In the genomic region with DNA sequence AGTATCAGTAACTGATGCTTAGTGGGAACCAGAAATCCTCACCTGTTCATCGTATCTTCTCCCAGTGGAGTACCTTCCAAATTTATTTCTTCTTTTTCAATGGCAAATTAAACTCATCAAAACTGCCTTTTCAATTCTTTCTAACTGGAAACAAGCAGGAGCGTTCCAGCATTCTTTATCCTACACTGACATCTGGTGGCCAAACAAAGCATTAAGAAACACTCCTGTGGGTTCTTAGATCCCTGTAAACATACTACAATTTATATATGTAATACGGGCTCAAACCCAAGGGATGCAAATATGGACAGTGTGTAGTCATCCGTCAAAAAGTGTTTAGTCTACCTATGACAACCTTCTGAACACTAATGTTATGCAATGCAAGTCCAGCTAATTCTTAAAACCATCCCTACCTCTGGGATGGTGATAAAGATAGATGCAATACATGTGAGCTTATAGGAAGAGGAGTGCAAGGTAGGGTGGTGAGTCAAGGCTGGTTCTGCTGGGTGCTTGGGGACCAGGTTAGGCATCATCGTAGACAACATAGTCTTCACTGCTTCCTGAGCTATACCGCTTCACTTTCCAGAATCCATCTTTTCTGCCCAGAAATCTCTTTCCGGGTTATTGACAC, we compare ENCODE assay signal across 8 cellular contexts.
DNase-seq lines count a peak whose midpoint lies in the region; ATAC-seq and TF ChIP-seq lines count a peak whose summit lies in the region.

No MANE protein-coding gene starts in this region.

- peak; percentile 63 for TF ChIP-seq CTCF in fibroblast of pulmonary artery (IDR thresholded peaks at IDR 0.05; ENCODE audit: low read length, missing control alignments)
- no peak for TF ChIP-seq CTCF in omental fat pad (IDR thresholded peaks at IDR 0.05)

- no peaks in the 10 kb centered on the region for H3K27me3 Mint-ChIP-seq in activated naive CD4-positive, alpha-beta T cell treated with anti-CD3 and anti-CD28 coated beads, Interleukin-2, amount 10 ng/mL, durations not matched to agents 7 days and 5 days

- CTCF ChIA-PET in activated naive CD4-positive, alpha-beta T cell treated with anti-CD3 and anti-CD28 coated beads, Interleukin-2, amount 10 ng/mL, durations not matched to agents 7 days and 5 days (lab: Charles Lee), result interaction anchor here (1.0 kb wide), 1 partner anchor 10 kb away, joined by 3 read pairs; no protein-coding TSS in a partner anchor

- ATAC-seq in GM21576 (IDR thresholded peaks at IDR 0.05; ENCODE audit: unreplicated experiment), result peak; percentile 63
- ATAC-seq in omental fat pad (ENCODE audit: low FRiP score), result no peak

- peak; percentile 44 for DNase-seq in activated naive CD4-positive, alpha-beta T cell treated with anti-CD3 and anti-CD28 coated beads, Interleukin-2, amount 10 ng/mL, durations not matched to agents 7 days and 5 days
- no peak for DNase-seq in activated naive CD4-positive, alpha-beta T cell treated with Interleukin-2 at 50 U/mL for 16 hours
- DNase-seq in M059J (ENCODE audit: low read depth) (peak; percentile 46), SKM-1 treated with dmso at 0.1 percent for 144 hours (lab: John Stamatoyannopoulos, UW; ENCODE audit: unreplicated experiment) (peak; percentile 33), fibroblast of pulmonary artery (ENCODE audit: low read depth) (peak; percentile 75), renal cortical epithelial cell (ENCODE audit: low read depth) (peak; percentile 58), omental fat pad (ENCODE audit: low spot score) (no peak)

- H3K4me1 Mint-ChIP-seq in activated naive CD4-positive, alpha-beta T cell treated with anti-CD3 and anti-CD28 coated beads, Interleukin-2, amount 10 ng/mL, durations not matched to agents 7 days and 5 days, result no peaks in the 10 kb centered on the region

- H3K36me3 Mint-ChIP-seq in activated naive CD4-positive, alpha-beta T cell treated with anti-CD3 and anti-CD28 coated beads, Interleukin-2, amount 10 ng/mL, durations not matched to agents 7 days and 5 days, result no peaks in the 10 kb centered on the region

- H3K27ac Mint-ChIP-seq in activated naive CD4-positive, alpha-beta T cell treated with anti-CD3 and anti-CD28 coated beads, Interleukin-2, amount 10 ng/mL, durations not matched to agents 7 days and 5 days, result no peak overlapping the region

- no peak overlapping the region for H3K4me3 Mint-ChIP-seq in activated naive CD4-positive, alpha-beta T cell treated with anti-CD3 and anti-CD28 coated beads, Interleukin-2, amount 10 ng/mL, durations not matched to agents 7 days and 5 days

- no peaks in the 10 kb centered on the region for H3K9me3 Mint-ChIP-seq in activated naive CD4-positive, alpha-beta T cell treated with anti-CD3 and anti-CD28 coated beads, Interleukin-2, amount 10 ng/mL, durations not matched to agents 7 days and 5 days

- H3K4me3 ChIP-seq in fibroblast of pulmonary artery (replicated peaks; ENCODE audit: low read depth, low read length), result no peak overlapping the region

Comparison
In these comparisons a context has a peak if more than half of its experiments do, and no peak if none do; other contexts are left out.
1. DNase-seq: peak in activated naive CD4-positive, alpha-beta T cell treated with anti-CD3 and anti-CD28 coated beads, Interleukin-2, amount 10 ng/mL, durations not matched to agents 7 days and 5 days (single experiment), M059J (single experiment), SKM-1 treated with dmso at 0.1 percent for 144 hours (single experiment), fibroblast of pulmonary artery (single experiment) and renal cortical epithelial cell (single experiment); none in activated naive CD4-positive, alpha-beta T cell treated with Interleukin-2 at 50 U/mL for 16 hours (single experiment) and omental fat pad (single experiment).